In the genomic region with DNA sequence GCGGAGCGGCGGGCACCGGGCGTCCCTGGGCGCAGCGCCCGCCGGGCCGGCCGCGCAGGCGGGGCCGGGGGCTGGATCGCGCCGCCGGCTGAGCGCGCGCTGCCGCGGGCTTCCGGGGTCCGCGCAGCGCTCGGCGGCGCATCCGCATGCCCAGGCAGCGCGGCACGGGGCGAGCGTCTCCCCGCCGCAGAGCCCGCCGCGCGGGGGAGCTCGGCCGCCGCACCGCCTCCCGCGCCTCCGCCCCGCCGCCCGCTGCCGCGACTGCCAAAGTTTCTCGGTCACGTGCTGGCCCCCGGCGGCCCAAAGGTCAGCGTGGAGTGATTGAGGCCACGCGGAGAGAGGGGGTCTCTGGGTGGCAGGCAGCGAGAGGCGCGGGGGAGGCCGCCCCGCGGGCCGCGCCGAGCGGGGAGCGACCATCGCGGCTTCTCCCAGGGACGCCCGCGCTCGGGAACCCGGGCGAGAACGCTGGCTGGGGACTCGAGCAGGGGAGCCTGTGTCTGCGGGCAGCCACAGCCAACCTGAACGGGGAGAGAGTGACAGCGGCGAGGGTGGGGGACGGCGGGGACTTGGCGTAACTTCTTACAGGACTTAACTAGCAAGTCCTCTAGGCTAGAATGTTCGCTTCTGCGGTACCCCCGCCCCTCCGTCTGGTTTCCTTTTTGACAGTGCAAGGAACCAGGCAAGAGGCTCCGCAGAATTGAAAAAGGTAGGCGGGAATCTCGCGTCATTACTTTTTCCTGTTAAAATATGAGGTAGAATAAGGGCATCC, we compare ENCODE assay signal across 1 cellular context.
TF ChIP-seq lines count a peak whose summit lies in the region.

A gene with protein sequence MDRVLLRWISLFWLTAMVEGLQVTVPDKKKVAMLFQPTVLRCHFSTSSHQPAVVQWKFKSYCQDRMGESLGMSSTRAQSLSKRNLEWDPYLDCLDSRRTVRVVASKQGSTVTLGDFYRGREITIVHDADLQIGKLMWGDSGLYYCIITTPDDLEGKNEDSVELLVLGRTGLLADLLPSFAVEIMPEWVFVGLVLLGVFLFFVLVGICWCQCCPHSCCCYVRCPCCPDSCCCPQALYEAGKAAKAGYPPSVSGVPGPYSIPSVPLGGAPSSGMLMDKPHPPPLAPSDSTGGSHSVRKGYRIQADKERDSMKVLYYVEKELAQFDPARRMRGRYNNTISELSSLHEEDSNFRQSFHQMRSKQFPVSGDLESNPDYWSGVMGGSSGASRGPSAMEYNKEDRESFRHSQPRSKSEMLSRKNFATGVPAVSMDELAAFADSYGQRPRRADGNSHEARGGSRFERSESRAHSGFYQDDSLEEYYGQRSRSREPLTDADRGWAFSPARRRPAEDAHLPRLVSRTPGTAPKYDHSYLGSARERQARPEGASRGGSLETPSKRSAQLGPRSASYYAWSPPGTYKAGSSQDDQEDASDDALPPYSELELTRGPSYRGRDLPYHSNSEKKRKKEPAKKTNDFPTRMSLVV (minus strand): TSS at position 180 of the 769 bp plus-strand sequence. CDS start 272 bp downstream, outside the sequence.

TF ChIP-seq in K562, 482 proteins besides CTCF, POLR2A, EP300 and RAD21 (continued from another document and continues in another):
- TF ChIP-seq, protein P1, sequence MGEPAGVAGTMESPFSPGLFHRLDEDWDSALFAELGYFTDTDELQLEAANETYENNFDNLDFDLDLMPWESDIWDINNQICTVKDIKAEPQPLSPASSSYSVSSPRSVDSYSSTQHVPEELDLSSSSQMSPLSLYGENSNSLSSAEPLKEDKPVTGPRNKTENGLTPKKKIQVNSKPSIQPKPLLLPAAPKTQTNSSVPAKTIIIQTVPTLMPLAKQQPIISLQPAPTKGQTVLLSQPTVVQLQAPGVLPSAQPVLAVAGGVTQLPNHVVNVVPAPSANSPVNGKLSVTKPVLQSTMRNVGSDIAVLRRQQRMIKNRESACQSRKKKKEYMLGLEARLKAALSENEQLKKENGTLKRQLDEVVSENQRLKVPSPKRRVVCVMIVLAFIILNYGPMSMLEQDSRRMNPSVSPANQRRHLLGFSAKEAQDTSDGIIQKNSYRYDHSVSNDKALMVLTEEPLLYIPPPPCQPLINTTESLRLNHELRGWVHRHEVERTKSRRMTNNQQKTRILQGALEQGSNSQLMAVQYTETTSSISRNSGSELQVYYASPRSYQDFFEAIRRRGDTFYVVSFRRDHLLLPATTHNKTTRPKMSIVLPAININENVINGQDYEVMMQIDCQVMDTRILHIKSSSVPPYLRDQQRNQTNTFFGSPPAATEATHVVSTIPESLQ (CRISPR knock-in tag; IDR thresholded peaks at IDR 0.05), result no peak
- TF ChIP-seq BRD4 (IDR thresholded peaks at IDR 0.05) (no peak), ZNF224 (CRISPR knock-in tag; IDR thresholded peaks at IDR 0.05) (no peak), U2AF1 (optimal IDR thresholded peaks at IDR 0.05; ENCODE audit: low read depth, low read length) (no peak), KAT7 (CRISPR knock-in tag; IDR thresholded peaks at IDR 0.05; ENCODE audit: borderline replicate concordance) (no peak), ZBTB7A (IDR thresholded peaks at IDR 0.05; ENCODE audit: borderline replicate concordance, control insufficient read depth, low read depth, low read length) (peak; percentile 43; the same call in 1 of the 2 replicates), CBX8 (IDR thresholded peaks at IDR 0.05; ENCODE audit: borderline replicate concordance, extremely low read depth, low read depth, low read length, poor library complexity, severe bottlenecking) (no peak), CTBP1 (IDR thresholded peaks at IDR 0.05; ENCODE audit: borderline replicate concordance) (peak; percentile 89), SMARCC2 (IDR thresholded peaks at IDR 0.05; ENCODE audit: low read depth) (no peak), ZNF398 (CRISPR knock-in tag; IDR thresholded peaks at IDR 0.05) (no peak), TAF1 (IDR thresholded peaks at IDR 0.05; ENCODE audit: control insufficient read depth, extremely low read depth, insufficient read depth, low read length, severe bottlenecking) (no peak), KDM2B (CRISPR knock-in tag; IDR thresholded peaks at IDR 0.05) (no peak), FOXJ3 (CRISPR knock-in tag; IDR thresholded peaks at IDR 0.05) (no peak), C11orf30 (IDR thresholded peaks at IDR 0.05; ENCODE audit: low read depth) (no peak), ARID1B (IDR thresholded peaks at IDR 0.05) (no peak), COPS2 (conservative IDR thresholded peaks at IDR 0.05) (no peak), OTX1 (CRISPR knock-in tag; IDR thresholded peaks at IDR 0.05) (no peak), LARP7 (IDR thresholded peaks at IDR 0.05) (no peak), TAF9B (IDR thresholded peaks at IDR 0.05; ENCODE audit: partially characterized antibody) (no peak), CBFB (CRISPR knock-in tag; IDR thresholded peaks at IDR 0.05) (no peak), RBM14 (IDR thresholded peaks at IDR 0.05; ENCODE audit: borderline replicate concordance, insufficient read depth, low read depth, low read length) (no peak), ARNT (IDR thresholded peaks at IDR 0.05) (no peak), FUS (optimal IDR thresholded peaks at IDR 0.05; ENCODE audit: low read depth, low read length) (no peak), TCFL5 (CRISPR knock-in tag; conservative IDR thresholded peaks at IDR 0.05) (no peak), ZNF830 (CRISPR knock-in tag; IDR thresholded peaks at IDR 0.05) (no peak), ELF2 (CRISPR knock-in tag; IDR thresholded peaks at IDR 0.05) (no peak), POU5F1 (IDR thresholded peaks at IDR 0.05; ENCODE audit: borderline replicate concordance, low read depth, low read length, partially characterized antibody) (no peak)
- TF ChIP-seq, protein P2, sequence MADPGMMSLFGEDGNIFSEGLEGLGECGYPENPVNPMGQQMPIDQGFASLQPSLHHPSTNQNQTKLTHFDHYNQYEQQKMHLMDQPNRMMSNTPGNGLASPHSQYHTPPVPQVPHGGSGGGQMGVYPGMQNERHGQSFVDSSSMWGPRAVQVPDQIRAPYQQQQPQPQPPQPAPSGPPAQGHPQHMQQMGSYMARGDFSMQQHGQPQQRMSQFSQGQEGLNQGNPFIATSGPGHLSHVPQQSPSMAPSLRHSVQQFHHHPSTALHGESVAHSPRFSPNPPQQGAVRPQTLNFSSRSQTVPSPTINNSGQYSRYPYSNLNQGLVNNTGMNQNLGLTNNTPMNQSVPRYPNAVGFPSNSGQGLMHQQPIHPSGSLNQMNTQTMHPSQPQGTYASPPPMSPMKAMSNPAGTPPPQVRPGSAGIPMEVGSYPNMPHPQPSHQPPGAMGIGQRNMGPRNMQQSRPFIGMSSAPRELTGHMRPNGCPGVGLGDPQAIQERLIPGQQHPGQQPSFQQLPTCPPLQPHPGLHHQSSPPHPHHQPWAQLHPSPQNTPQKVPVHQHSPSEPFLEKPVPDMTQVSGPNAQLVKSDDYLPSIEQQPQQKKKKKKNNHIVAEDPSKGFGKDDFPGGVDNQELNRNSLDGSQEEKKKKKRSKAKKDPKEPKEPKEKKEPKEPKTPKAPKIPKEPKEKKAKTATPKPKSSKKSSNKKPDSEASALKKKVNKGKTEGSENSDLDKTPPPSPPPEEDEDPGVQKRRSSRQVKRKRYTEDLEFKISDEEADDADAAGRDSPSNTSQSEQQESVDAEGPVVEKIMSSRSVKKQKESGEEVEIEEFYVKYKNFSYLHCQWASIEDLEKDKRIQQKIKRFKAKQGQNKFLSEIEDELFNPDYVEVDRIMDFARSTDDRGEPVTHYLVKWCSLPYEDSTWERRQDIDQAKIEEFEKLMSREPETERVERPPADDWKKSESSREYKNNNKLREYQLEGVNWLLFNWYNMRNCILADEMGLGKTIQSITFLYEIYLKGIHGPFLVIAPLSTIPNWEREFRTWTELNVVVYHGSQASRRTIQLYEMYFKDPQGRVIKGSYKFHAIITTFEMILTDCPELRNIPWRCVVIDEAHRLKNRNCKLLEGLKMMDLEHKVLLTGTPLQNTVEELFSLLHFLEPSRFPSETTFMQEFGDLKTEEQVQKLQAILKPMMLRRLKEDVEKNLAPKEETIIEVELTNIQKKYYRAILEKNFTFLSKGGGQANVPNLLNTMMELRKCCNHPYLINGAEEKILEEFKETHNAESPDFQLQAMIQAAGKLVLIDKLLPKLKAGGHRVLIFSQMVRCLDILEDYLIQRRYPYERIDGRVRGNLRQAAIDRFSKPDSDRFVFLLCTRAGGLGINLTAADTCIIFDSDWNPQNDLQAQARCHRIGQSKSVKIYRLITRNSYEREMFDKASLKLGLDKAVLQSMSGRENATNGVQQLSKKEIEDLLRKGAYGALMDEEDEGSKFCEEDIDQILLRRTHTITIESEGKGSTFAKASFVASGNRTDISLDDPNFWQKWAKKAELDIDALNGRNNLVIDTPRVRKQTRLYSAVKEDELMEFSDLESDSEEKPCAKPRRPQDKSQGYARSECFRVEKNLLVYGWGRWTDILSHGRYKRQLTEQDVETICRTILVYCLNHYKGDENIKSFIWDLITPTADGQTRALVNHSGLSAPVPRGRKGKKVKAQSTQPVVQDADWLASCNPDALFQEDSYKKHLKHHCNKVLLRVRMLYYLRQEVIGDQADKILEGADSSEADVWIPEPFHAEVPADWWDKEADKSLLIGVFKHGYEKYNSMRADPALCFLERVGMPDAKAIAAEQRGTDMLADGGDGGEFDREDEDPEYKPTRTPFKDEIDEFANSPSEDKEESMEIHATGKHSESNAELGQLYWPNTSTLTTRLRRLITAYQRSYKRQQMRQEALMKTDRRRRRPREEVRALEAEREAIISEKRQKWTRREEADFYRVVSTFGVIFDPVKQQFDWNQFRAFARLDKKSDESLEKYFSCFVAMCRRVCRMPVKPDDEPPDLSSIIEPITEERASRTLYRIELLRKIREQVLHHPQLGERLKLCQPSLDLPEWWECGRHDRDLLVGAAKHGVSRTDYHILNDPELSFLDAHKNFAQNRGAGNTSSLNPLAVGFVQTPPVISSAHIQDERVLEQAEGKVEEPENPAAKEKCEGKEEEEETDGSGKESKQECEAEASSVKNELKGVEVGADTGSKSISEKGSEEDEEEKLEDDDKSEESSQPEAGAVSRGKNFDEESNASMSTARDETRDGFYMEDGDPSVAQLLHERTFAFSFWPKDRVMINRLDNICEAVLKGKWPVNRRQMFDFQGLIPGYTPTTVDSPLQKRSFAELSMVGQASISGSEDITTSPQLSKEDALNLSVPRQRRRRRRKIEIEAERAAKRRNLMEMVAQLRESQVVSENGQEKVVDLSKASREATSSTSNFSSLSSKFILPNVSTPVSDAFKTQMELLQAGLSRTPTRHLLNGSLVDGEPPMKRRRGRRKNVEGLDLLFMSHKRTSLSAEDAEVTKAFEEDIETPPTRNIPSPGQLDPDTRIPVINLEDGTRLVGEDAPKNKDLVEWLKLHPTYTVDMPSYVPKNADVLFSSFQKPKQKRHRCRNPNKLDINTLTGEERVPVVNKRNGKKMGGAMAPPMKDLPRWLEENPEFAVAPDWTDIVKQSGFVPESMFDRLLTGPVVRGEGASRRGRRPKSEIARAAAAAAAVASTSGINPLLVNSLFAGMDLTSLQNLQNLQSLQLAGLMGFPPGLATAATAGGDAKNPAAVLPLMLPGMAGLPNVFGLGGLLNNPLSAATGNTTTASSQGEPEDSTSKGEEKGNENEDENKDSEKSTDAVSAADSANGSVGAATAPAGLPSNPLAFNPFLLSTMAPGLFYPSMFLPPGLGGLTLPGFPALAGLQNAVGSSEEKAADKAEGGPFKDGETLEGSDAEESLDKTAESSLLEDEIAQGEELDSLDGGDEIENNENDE (IDR thresholded peaks at IDR 0.05; ENCODE audit: low read depth, low read length), result no peak
- TF ChIP-seq, protein P3, sequence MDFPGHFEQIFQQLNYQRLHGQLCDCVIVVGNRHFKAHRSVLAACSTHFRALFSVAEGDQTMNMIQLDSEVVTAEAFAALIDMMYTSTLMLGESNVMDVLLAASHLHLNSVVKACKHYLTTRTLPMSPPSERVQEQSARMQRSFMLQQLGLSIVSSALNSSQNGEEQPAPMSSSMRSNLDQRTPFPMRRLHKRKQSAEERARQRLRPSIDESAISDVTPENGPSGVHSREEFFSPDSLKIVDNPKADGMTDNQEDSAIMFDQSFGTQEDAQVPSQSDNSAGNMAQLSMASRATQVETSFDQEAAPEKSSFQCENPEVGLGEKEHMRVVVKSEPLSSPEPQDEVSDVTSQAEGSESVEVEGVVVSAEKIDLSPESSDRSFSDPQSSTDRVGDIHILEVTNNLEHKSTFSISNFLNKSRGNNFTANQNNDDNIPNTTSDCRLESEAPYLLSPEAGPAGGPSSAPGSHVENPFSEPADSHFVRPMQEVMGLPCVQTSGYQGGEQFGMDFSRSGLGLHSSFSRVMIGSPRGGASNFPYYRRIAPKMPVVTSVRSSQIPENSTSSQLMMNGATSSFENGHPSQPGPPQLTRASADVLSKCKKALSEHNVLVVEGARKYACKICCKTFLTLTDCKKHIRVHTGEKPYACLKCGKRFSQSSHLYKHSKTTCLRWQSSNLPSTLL (IDR thresholded peaks at IDR 0.05), result no peak
- TF ChIP-seq, protein P4, sequence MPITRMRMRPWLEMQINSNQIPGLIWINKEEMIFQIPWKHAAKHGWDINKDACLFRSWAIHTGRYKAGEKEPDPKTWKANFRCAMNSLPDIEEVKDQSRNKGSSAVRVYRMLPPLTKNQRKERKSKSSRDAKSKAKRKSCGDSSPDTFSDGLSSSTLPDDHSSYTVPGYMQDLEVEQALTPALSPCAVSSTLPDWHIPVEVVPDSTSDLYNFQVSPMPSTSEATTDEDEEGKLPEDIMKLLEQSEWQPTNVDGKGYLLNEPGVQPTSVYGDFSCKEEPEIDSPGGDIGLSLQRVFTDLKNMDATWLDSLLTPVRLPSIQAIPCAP (CRISPR knock-in tag; IDR thresholded peaks at IDR 0.05; ENCODE audit: borderline replicate concordance), result no peak
- TF ChIP-seq, protein P5, sequence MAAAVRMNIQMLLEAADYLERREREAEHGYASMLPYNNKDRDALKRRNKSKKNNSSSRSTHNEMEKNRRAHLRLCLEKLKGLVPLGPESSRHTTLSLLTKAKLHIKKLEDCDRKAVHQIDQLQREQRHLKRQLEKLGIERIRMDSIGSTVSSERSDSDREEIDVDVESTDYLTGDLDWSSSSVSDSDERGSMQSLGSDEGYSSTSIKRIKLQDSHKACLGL (CRISPR knock-in tag; IDR thresholded peaks at IDR 0.05; ENCODE audit: borderline replicate concordance, poor library complexity, severe bottlenecking), result no peak
- TF ChIP-seq, protein P6, sequence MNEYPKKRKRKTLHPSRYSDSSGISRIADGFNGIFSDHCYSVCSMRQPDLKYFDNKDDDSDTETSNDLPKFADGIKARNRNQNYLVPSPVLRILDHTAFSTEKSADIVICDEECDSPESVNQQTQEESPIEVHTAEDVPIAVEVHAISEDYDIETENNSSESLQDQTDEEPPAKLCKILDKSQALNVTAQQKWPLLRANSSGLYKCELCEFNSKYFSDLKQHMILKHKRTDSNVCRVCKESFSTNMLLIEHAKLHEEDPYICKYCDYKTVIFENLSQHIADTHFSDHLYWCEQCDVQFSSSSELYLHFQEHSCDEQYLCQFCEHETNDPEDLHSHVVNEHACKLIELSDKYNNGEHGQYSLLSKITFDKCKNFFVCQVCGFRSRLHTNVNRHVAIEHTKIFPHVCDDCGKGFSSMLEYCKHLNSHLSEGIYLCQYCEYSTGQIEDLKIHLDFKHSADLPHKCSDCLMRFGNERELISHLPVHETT (CRISPR knock-in tag; conservative IDR thresholded peaks at IDR 0.05 in 1 of 2, IDR thresholded peaks at IDR 0.05 in 1 of 2), result no peak
